In the genomic region with DNA sequence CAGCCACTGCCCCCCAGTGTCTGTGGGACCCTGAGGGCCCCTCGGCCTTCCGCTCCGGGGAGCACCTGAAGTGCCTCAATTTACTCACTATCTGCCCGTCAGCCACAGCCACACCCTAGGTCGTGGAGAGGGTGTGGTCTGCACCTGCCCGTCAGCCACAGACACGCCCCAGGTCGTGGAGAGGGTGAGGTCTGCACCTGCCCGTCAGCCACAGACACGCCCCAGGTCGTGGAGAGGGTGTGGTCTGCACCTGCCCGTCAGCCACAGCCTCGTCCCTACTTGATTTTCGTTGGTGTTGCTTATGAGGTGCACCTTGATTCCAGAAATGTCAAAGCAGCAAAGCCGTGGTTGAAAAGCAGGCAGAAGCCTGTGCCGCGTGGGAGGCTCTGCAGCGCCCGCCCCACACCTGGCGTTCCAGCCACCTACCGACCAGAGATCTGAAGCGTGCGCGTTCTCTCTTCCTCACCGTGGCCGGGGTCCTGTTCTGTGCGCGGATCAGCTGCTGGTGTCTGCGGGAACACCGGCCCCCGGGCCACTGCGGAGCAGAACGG, we compare ENCODE assay signal across 8 cellular contexts.
DNase-seq lines count a peak whose midpoint lies in the region; ATAC-seq lines count a peak whose summit lies in the region.

No MANE protein-coding gene starts in this region.

- peak overlapping the region; percentile 69 for H3K4me3 Mint-ChIP-seq in activated naive CD8-positive, alpha-beta T cell treated with anti-CD3 and anti-CD28 coated beads for 36 hours

- peaks cover 17% of the 10 kb centered on the region for H3K4me1 ChIP-seq in mucosa of stomach (ENCODE audit: control insufficient read depth, insufficient read depth, low read length)

- peaks cover 15% of the 10 kb centered on the region for H3K27me3 ChIP-seq in mucosa of stomach (ENCODE audit: control insufficient read depth, insufficient read depth, low read length)

- H3K36me3 ChIP-seq in mucosa of stomach (ENCODE audit: control insufficient read depth, insufficient read depth, low read length): no peaks in the 10 kb centered on the region

- H3K9me3 ChIP-seq in mucosa of stomach (ENCODE audit: control insufficient read depth, low read length): no peaks in the 10 kb centered on the region

- ATAC-seq in HG02571 (IDR thresholded peaks at IDR 0.05; ENCODE audit: unreplicated experiment): peak; percentile 88
- no peak for ATAC-seq in HG03460 (IDR thresholded peaks at IDR 0.05; ENCODE audit: unreplicated experiment)

- peak; percentile 56 for DNase-seq in D341Med (ENCODE audit: low spot score)
- peak; percentile 89 for DNase-seq in NCI-H69 (lab: John Stamatoyannopoulos, UW)
- DNase-seq in activated naive CD8-positive, alpha-beta T cell treated with anti-CD3 and anti-CD28 coated beads for 36 hours: peak; percentile 47
- DNase-seq in SK-N-DZ (ENCODE audit: low spot score): no peak
- DNase-seq in GM19240 (ENCODE audit: insufficient read length, low spot score): no peak

- no peaks in the 10 kb centered on the region for H3K36me3 Mint-ChIP-seq in activated naive CD8-positive, alpha-beta T cell treated with anti-CD3 and anti-CD28 coated beads for 36 hours

- H3K4me3 ChIP-seq in mucosa of stomach (ENCODE audit: low read length): peak overlapping the region; percentile 33

- H3K9me3 Mint-ChIP-seq in activated naive CD8-positive, alpha-beta T cell treated with anti-CD3 and anti-CD28 coated beads for 36 hours: no peaks in the 10 kb centered on the region

- no peak overlapping the region for H3K9ac ChIP-seq in mucosa of stomach (ENCODE audit: low read length)

- no peak overlapping the region for H3K27ac Mint-ChIP-seq in activated naive CD8-positive, alpha-beta T cell treated with anti-CD3 and anti-CD28 coated beads for 36 hours

- peaks cover 14% of the 10 kb centered on the region for H3K27me3 Mint-ChIP-seq in activated naive CD8-positive, alpha-beta T cell treated with anti-CD3 and anti-CD28 coated beads for 36 hours

- peaks cover 7% of the 10 kb centered on the region for H3K4me1 Mint-ChIP-seq in activated naive CD8-positive, alpha-beta T cell treated with anti-CD3 and anti-CD28 coated beads for 36 hours

Comparison
In these comparisons a context has a peak if more than half of its experiments do, and no peak if none do; other contexts are left out.
1. DNase-seq: peak in D341Med (single experiment), NCI-H69 (single experiment) and activated naive CD8-positive, alpha-beta T cell treated with anti-CD3 and anti-CD28 coated beads for 36 hours (single experiment); none in SK-N-DZ (single experiment) and GM19240 (single experiment).